16 cellular contexts compared by ENCODE assay signal in the genomic region with DNA sequence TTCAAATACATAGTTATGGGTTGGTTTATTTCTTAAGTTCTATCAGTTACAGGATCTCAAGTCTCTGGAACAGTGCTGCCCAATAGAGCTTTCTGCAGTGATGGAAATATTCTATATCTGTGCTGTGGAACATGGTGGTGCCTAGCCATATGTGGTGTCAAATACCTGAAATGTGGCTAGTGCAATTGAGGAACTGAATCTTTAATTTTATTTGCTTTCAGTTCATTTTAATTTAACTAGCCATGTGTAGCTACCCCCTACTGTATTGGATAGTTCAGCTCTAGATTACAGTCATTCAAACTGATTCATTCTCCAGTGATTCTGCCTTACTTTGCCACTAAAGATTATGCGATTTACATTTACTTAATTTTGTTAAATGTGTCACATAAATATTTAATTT.
DNase-seq lines count a peak whose midpoint lies in the region; ATAC-seq and TF ChIP-seq lines count a peak whose summit lies in the region.
"Had no signal": no experiment of that assay in that cellular context is flagged by ENCODE, and none has a peak within 500 bp of the region (broad histone marks: within the 10 kb centered on the region; RNA-seq: fewer than 3 reads in every experiment).

No MANE protein-coding gene starts in this region.

- intact Hi-C loops in prostate gland (cut with DNase I), result no loop called here

- DNase-seq in MV-4-11 (lab: John Stamatoyannopoulos, UW) (peak; percentile 13), prostate gland (ENCODE audit: low spot score) (no peak), nucleus accumbens (lab: John Stamatoyannopoulos, UW) (no peak), G401 (ENCODE audit: low spot score) (no peak)
- DNase-seq: activated effector memory CD4-positive, alpha-beta T cell treated with Interleukin-2 at 50 U/mL for 16 hours; CD8-positive, alpha-beta T cell; IMR-90; NCI-H1048; NCI-H748 treated with DMSO at 0.1 percent for 48 hours; stimulated activated naive CD4-positive, alpha-beta T cell treated with Interleukin-2 at 50 U/mL for 16 hours; SW 1271; WERI-Rb-1 had no signal

- no peaks in the 10 kb centered on the region for H3K36me3 ChIP-seq in prostate gland
- H3K36me3 ChIP-seq: WERI-Rb-1 had no signal

- ATAC-seq in GM18499 (IDR thresholded peaks at IDR 0.05; ENCODE audit: insufficient read depth, unreplicated experiment) (peak; percentile 44), GM19463 (IDR thresholded peaks at IDR 0.05; ENCODE audit: unreplicated experiment) (peak; percentile 71), HG02973 (IDR thresholded peaks at IDR 0.05; ENCODE audit: unreplicated experiment) (peak; percentile 67), GM21717 (IDR thresholded peaks at IDR 0.05; ENCODE audit: unreplicated experiment) (no peak)
- ATAC-seq: CD8-positive, alpha-beta T cell had no signal

- H3K4me1 ChIP-seq in prostate gland (replicated peaks), result no peaks in the 10 kb centered on the region

- TF ChIP-seq POLR2A in prostate gland (IDR thresholded peaks at IDR 0.05), result no peak

- no peaks in the 10 kb centered on the region for H3K27me3 ChIP-seq in prostate gland (replicated peaks; ENCODE audit: insufficient read depth)

- H3K9me3 ChIP-seq in prostate gland, result no peaks in the 10 kb centered on the region

- WGBS in prostate gland, result 95% methylated on average over 1 of the region's 1 CpG

- in situ Hi-C loops in G401 (cut with HindIII; ENCODE audit: low sequenced_read_pairs), result loop anchor here (5.0 kb wide), 1 partner anchor 65 kb away; no protein-coding TSS in a partner anchor

- no peak overlapping the region for H3K4me3 ChIP-seq in prostate gland

- H3K27ac ChIP-seq in prostate gland, result no peak overlapping the region
- H3K27ac ChIP-seq: WERI-Rb-1 had no signal

- no peak for TF ChIP-seq CTCF in prostate gland (IDR thresholded peaks at IDR 0.05)
